Comparison of ENCODE assay signal across 22 cellular contexts in genomic region chr7:97081901-97082300, GRCh38. TPM values are rescaled to one million over a fixed set of nuclear protein-coding genes. Genes with fewer than 3 reads are reported as not detected.
"Had no signal": no experiment of that assay in that cellular context is flagged by ENCODE, and none has a peak within 500 bp of the region (broad histone marks: within the 10 kb centered on the region; RNA-seq: fewer than 3 reads in every experiment).

No MANE protein-coding gene starts in this region.

- H3K27me3 ChIP-seq: MG63 had no signal

- H3K4me3 ChIP-seq: MG63 had no signal

- ATAC-seq: HepG2, Panc1, PC-3, SK-N-SH treated with all-trans-retinoic acid at 6 μM for 48 hours had no signal

- DNase-seq: IMR-90, Karpas-422, KG1, MG63, NCI-H1092, NCI-H1105 treated with DMSO at 0.1 percent for 48 hours, NCI-H1417 treated with DMSO at 0.1 percent for 48 hours, NCI-H146, NCI-H1694 treated with DMSO at 0.1 percent for 48 hours, NCI-H1930, NCI-H2081, NCI-H2107, NCI-H345, NCI-H446 treated with DMSO at 0.1 percent for 48 hours, NCI-H510A treated with DMSO at 0.1 percent for 48 hours, NCI-H526, PC-3, SHP77 had no signal

- H3K36me3 ChIP-seq: MG63 had no signal

- H3K27ac ChIP-seq: RWPE1 had no signal

- H3K9me3 ChIP-seq: MG63 had no signal

RNA-seq across cellular contexts. Expression of gene DLX5, which starts 57.3 kb away (rescaled TPM):
- total RNA-seq: HepG2, IMR-90 had no signal
